In genomic region chr3:42229266-42229941, GRCh38 we compare ENCODE assay signal across 1 cellular context.
TF ChIP-seq lines count a peak whose summit lies in the region.

No MANE protein-coding gene starts in this region.

TF ChIP-seq in HepG2, 621 proteins besides CTCF, POLR2A, EP300 and RAD21 (continued from another document):
- TF ChIP-seq ZNF512B (CRISPR knock-in tag; IDR thresholded peaks at IDR 0.05; ENCODE audit: borderline replicate concordance) (no peak), TFE3 (CRISPR knock-in tag; IDR thresholded peaks at IDR 0.05) (no peak), PBX3 (CRISPR knock-in tag; IDR thresholded peaks at IDR 0.05; ENCODE audit: borderline replicate concordance) (no peak), MEIS2 (CRISPR knock-in tag; IDR thresholded peaks at IDR 0.05) (no peak), BORCS8-MEF2B (CRISPR knock-in tag; IDR thresholded peaks at IDR 0.05) (no peak), TMF1 (CRISPR knock-in tag; IDR thresholded peaks at IDR 0.05; ENCODE audit: low read depth) (no peak), ZNF670 (CRISPR knock-in tag; IDR thresholded peaks at IDR 0.05; ENCODE audit: borderline replicate concordance) (no peak), ZNF292 (CRISPR knock-in tag; IDR thresholded peaks at IDR 0.05; ENCODE audit: borderline replicate concordance, low read depth) (no peak), MAFK (conservative IDR thresholded peaks at IDR 0.05 in 1 of 2, IDR thresholded peaks at IDR 0.05 in 1 of 2; ENCODE audit: low read length in 2 of 2) (no peak)
